10 cellular contexts compared by ENCODE assay signal in the genomic region with DNA sequence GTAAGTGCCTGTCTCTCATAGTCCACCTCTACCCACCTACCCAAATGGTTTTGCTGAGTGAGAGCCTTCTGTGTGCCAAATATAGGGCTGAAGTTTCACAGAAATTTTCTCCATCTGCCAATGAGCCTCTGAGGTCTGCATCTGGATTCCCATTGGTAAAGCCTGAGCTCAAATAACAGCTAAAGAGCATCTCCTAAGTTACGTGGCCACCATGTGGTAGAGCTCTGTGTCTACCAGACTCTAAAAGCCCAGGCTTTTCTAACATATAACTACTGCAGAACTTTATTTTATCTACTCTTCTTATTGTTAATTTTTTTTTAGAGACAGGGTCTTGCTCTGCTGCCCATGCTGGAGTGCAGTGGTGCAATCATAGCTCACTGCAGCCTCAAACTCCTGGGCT. TPM values are rescaled to one million over a fixed set of nuclear protein-coding genes. Genes with fewer than 3 reads are reported as not detected.
DNase-seq lines count a peak whose midpoint lies in the region; ATAC-seq and TF ChIP-seq lines count a peak whose summit lies in the region.
"Had no signal": no experiment of that assay in that cellular context is flagged by ENCODE, and none has a peak within 500 bp of the region (broad histone marks: within the 10 kb centered on the region; RNA-seq: fewer than 3 reads in every experiment).

No MANE protein-coding gene starts in this region.

- no peak overlapping the region for H3K4me3 ChIP-seq in mesendoderm (ENCODE audit: low read length)
- H3K4me3 ChIP-seq: left lung had no signal

- H3K27ac ChIP-seq in mesendoderm (ENCODE audit: low read depth, low read length) = no peak overlapping the region
- H3K27ac ChIP-seq: left lung had no signal

- POLR2A ChIA-PET in WTC11 (lab: Charles Lee) = interaction anchor here (0.6 kb wide), 1 partner anchor 41 kb away, joined by 3 read pairs; no protein-coding TSS in a partner anchor

- no peak overlapping the region for H3K56ac ChIP-seq in mesendoderm (ENCODE audit: low read length)

- H3K4ac ChIP-seq in mesendoderm (ENCODE audit: low read depth, low read length) = no peak overlapping the region

- H3K27ac Mint-ChIP-seq in WTC11 = no peak overlapping the region

- no CpG with 5 or more reads among the region's 1 CpG for WGBS in mesendoderm (ENCODE audit: extremely low coverage, insufficient coverage, low lambda C conversion rate)

- no peaks in the 10 kb centered on the region for H3K36me3 Mint-ChIP-seq in WTC11

- H2AK5ac ChIP-seq in mesendoderm (ENCODE audit: low read length) = no peak overlapping the region

- ATAC-seq in WTC11 = peak; percentile 67
- no peak for ATAC-seq in HG03039 (IDR thresholded peaks at IDR 0.05; ENCODE audit: unreplicated experiment)
- no peak for ATAC-seq in GM18511 (IDR thresholded peaks at IDR 0.05; ENCODE audit: unreplicated experiment)
- ATAC-seq: left lung had no signal

- no peak overlapping the region for H2BK5ac ChIP-seq in mesendoderm (ENCODE audit: low read length)

- no peaks in the 10 kb centered on the region for H3K36me3 ChIP-seq in mesendoderm (ENCODE audit: control insufficient read depth, insufficient read depth, low read length)
- H3K36me3 ChIP-seq: left lung had no signal

- no peak overlapping the region for H2BK15ac ChIP-seq in mesendoderm (replicated peaks; ENCODE audit: low read depth)

- no peak overlapping the region for H3K4me2 ChIP-seq in mesendoderm (ENCODE audit: low read length)

- no peak for TF ChIP-seq CTCF in WTC11 (IDR thresholded peaks at IDR 0.05)

- H3K4me1 ChIP-seq in mesendoderm (ENCODE audit: control insufficient read depth, low read depth, low read length) = no peaks in the 10 kb centered on the region
- H3K4me1 ChIP-seq: left lung had no signal

- peaks cover 19% of the 10 kb centered on the region for H3K4me1 Mint-ChIP-seq in WTC11

- CTCF ChIA-PET in WTC11 (lab: Charles Lee) = interaction anchor here (0.9 to 2.5 kb wide), 11 partner anchors 12 to 384 kb away, joined by 3 to 20 read pairs (median 4); partner anchors contain the start of genes AMDHD1 and CCDC38

- H3K18ac ChIP-seq in mesendoderm (ENCODE audit: low read length) = no peak overlapping the region

- no peak overlapping the region for H4K5ac ChIP-seq in mesendoderm (ENCODE audit: low read length)

- no peaks in the 10 kb centered on the region for H3K9me3 Mint-ChIP-seq in WTC11

- H3K4me3 Mint-ChIP-seq in WTC11 = no peak overlapping the region

- H3K27me3 Mint-ChIP-seq in WTC11 (ENCODE audit: low read depth) = no peaks in the 10 kb centered on the region

- no peaks in the 10 kb centered on the region for H3K79me2 ChIP-seq in mesendoderm (ENCODE audit: control insufficient read depth, insufficient read depth, low read length)

- DNase-seq in NCI-H82 (lab: John Stamatoyannopoulos, UW) (peak; percentile 39), NCI-H82 treated with DMSO at 0.1 percent for 48 hours (lab: John Stamatoyannopoulos, UW; ENCODE audit: unreplicated experiment) (no peak), M059J (ENCODE audit: low read depth) (peak; percentile 35), WTC11 (ENCODE audit: low spot score) (no peak), mesendoderm (peak; percentile 54)
- DNase-seq in stimulated activated CD4-positive, alpha-beta T cell treated with anti-CD3 and anti-CD28 coated beads, Interleukin-4, amount 100 ng/mL, for 24 hours = no peak
- DNase-seq: activated CD4-positive, alpha-beta T cell treated with anti-CD3 and anti-CD28 coated beads, Interleukin-2, amount 50 U/mL, for 1 hour; left lung had no signal

- no peak overlapping the region for H3K9ac ChIP-seq in mesendoderm (ENCODE audit: low read length)

- no peak overlapping the region for H4K8ac ChIP-seq in mesendoderm (ENCODE audit: low read depth, low read length)

- no peak overlapping the region for H2BK120ac ChIP-seq in mesendoderm (ENCODE audit: low read depth, low read length)

- no peaks in the 10 kb centered on the region for H3K27me3 ChIP-seq in mesendoderm (ENCODE audit: insufficient read depth, low read length, poor library complexity)
- H3K27me3 ChIP-seq: left lung had no signal

- H3K79me1 ChIP-seq in mesendoderm (ENCODE audit: low read length) = no peaks in the 10 kb centered on the region

- no peak overlapping the region for H3K23ac ChIP-seq in mesendoderm (ENCODE audit: low read length)

TF ChIP-seq in WTC11, 78 proteins besides CTCF, POLR2A, EP300 and RAD21:
- TF ChIP-seq ATF1 (CRISPR knock-in tag; IDR thresholded peaks at IDR 0.05) (no peak), JUN (CRISPR knock-in tag; IDR thresholded peaks at IDR 0.05) (no peak), MLX (CRISPR knock-in tag; IDR thresholded peaks at IDR 0.05) (no peak), ZBTB43 (CRISPR knock-in tag; IDR thresholded peaks at IDR 0.05) (no peak), IRF2 (CRISPR knock-in tag; IDR thresholded peaks at IDR 0.05; ENCODE audit: borderline replicate concordance, low read depth) (no peak), NFE2L1 (CRISPR knock-in tag; IDR thresholded peaks at IDR 0.05) (no peak)

RNA-seq across cellular contexts. Expression of gene AMDHD1, which starts 16.0 kb away (rescaled TPM):
- total RNA-seq in M059J (2014; rRNA removed; shearing (Covaris generic)) = 1.5 TPM in 1 of 2 replicates, not detected in the other
- total RNA-seq in WTC11 (2021) = 0.62 to 1.6 TPM (median 1.1 TPM) in 3 replicates
- polyA plus RNA-seq in mesendoderm (2013, experiment 1 of 2) = 0.14 TPM
- 0.04 TPM for polyA plus RNA-seq in mesendoderm (2013, experiment 2 of 2)

RNA-seq across cellular contexts. Expression of gene CCDC38, which starts 16.7 kb away (rescaled TPM):
- total RNA-seq in M059J (2014; rRNA removed; shearing (Covaris generic)) = not detected in 2 replicates
- 0.07 TPM in 1 of 3 replicates, not detected in the others for total RNA-seq in WTC11 (2021)
- not detected for polyA plus RNA-seq in mesendoderm (2013, experiment 1 of 2)
- polyA plus RNA-seq in mesendoderm (2013, experiment 2 of 2) = not detected

RNA-seq across cellular contexts. Expression of gene HAL, which starts 37.0 kb away (rescaled TPM):
- total RNA-seq in M059J (2014; rRNA removed; shearing (Covaris generic)) = not detected in 2 replicates
- 0.23 to 0.39 TPM (median 0.32 TPM) in 3 replicates for total RNA-seq in WTC11 (2021)
- polyA plus RNA-seq in mesendoderm (2013, experiment 1 of 2) = 0.15 TPM
- 0.18 TPM for polyA plus RNA-seq in mesendoderm (2013, experiment 2 of 2)

Comparison
In these comparisons a context has a peak if more than half of its experiments do, and no peak if none do; other contexts are left out.
1. DNase-seq: peak in NCI-H82 (single experiment), M059J (single experiment) and mesendoderm (single experiment); none in NCI-H82 treated with DMSO at 0.1 percent for 48 hours (single experiment), WTC11 (single experiment) and stimulated activated CD4-positive, alpha-beta T cell treated with anti-CD3 and anti-CD28 coated beads, Interleukin-4, amount 100 ng/mL, for 24 hours (single experiment).